In the genomic region with DNA sequence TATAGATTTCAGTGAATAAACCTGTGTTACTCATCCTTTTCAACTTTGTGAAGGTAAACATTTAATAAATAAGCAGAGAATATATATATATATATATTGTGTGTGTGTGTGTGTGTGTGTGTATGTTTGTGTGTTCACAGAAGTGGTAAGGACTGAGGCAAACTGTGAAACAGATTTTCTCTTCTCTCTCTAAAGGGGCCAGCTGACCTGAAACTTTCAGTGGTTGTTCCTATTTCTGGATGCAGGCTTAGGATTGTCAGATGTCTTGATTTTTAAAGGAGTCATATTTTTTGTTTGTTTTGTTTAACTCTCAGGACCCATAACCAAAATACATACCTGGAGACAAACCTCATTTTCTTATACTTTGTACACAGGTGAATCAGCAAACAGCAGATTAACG, we compare ENCODE assay signal across 23 cellular contexts.
"Had no signal": no experiment of that assay in that cellular context is flagged by ENCODE, and none has a peak within 500 bp of the region (broad histone marks: within the 10 kb centered on the region; RNA-seq: fewer than 3 reads in every experiment).

No MANE protein-coding gene starts in this region.

- H3K36me3 Mint-ChIP-seq: brain; natural killer cell treated with Interleukin-12 subunit alpha and Interleukin-12 subunit beta and Interleukin-15 and Interleukin-18, amount 100 ng/mL, for 72 hours had no signal

- H3K79me2 ChIP-seq: parathyroid adenoma had no signal

- H3K27ac Mint-ChIP-seq: activated CD4-positive, alpha-beta T cell treated with anti-CD3 and anti-CD28 coated beads, Interleukin-2, amount 10 ng/mL, durations not matched to agents 24 days and 14 days; activated CD8-positive, alpha-beta T cell treated with anti-CD3 and anti-CD28 coated beads for 36 hours; activated naive CD4-positive, alpha-beta T cell treated with anti-CD3 and anti-CD28 coated beads for 36 hours; activated T-cell treated with anti-CD3 and anti-CD28 coated beads, Interleukin-2, amount 50 U/mL, for 24 hours; brain; natural killer cell treated with Interleukin-12 subunit alpha and Interleukin-12 subunit beta and Interleukin-15 and Interleukin-18, amount 100 ng/mL, for 72 hours; stimulated activated naive CD8-positive, alpha-beta T cell treated with anti-CD3 and anti-CD28 coated beads, Interleukin-15, amount 100 ng/mL, for 72 hours had no signal

- ATAC-seq: activated CD8-positive, alpha-beta T cell treated with anti-CD3 and anti-CD28 coated beads for 36 hours; lower lobe of right lung; natural killer cell treated with Interleukin-12 subunit alpha and Interleukin-12 subunit beta and Interleukin-15 and Interleukin-18, amount 100 ng/mL, for 72 hours; right lobe of liver; stimulated activated naive CD8-positive, alpha-beta T cell treated with anti-CD3 and anti-CD28 coated beads, Interleukin-15, amount 100 ng/mL, for 72 hours had no signal

- H3K4me1 Mint-ChIP-seq: activated CD4-positive, alpha-beta T cell treated with anti-CD3 and anti-CD28 coated beads, Interleukin-2, amount 10 ng/mL, durations not matched to agents 24 days and 14 days; brain; stimulated activated naive CD8-positive, alpha-beta T cell treated with anti-CD3 and anti-CD28 coated beads, Interleukin-15, amount 100 ng/mL, for 72 hours had no signal

- H3K9me3 Mint-ChIP-seq: activated CD4-positive, alpha-beta T cell treated with anti-CD3 and anti-CD28 coated beads, Interleukin-2, amount 10 ng/mL, durations not matched to agents 24 days and 14 days; activated CD8-positive, alpha-beta T cell treated with anti-CD3 and anti-CD28 coated beads for 36 hours; activated naive CD4-positive, alpha-beta T cell treated with anti-CD3 and anti-CD28 coated beads for 36 hours; activated T-cell treated with anti-CD3 and anti-CD28 coated beads, Interleukin-2, amount 50 U/mL, for 24 hours; brain; natural killer cell treated with Interleukin-12 subunit alpha and Interleukin-12 subunit beta and Interleukin-15 and Interleukin-18, amount 100 ng/mL, for 72 hours; stimulated activated naive CD8-positive, alpha-beta T cell treated with anti-CD3 and anti-CD28 coated beads, Interleukin-15, amount 100 ng/mL, for 72 hours had no signal

- H3K27me3 ChIP-seq: dorsolateral prefrontal cortex, right lobe of liver, suprapubic skin, transverse colon, uterus had no signal

- H3K4me1 ChIP-seq: lower lobe of right lung, parathyroid adenoma, right lobe of liver, suprapubic skin, transverse colon, uterus had no signal

- H3K4me3 ChIP-seq: dorsolateral prefrontal cortex, lower lobe of right lung, right lobe of liver, suprapubic skin, transverse colon, uterus had no signal

- H3K9me3 ChIP-seq: lower lobe of right lung, right lobe of liver, suprapubic skin, transverse colon, uterus had no signal

- H3K9ac ChIP-seq: parathyroid adenoma had no signal

- H3K27me3 Mint-ChIP-seq: activated CD4-positive, alpha-beta T cell treated with anti-CD3 and anti-CD28 coated beads, Interleukin-2, amount 10 ng/mL, durations not matched to agents 24 days and 14 days; activated CD8-positive, alpha-beta T cell treated with anti-CD3 and anti-CD28 coated beads for 36 hours; activated T-cell treated with anti-CD3 and anti-CD28 coated beads, Interleukin-2, amount 50 U/mL, for 24 hours; brain; natural killer cell treated with Interleukin-12 subunit alpha and Interleukin-12 subunit beta and Interleukin-15 and Interleukin-18, amount 100 ng/mL, for 72 hours; stimulated activated naive CD8-positive, alpha-beta T cell treated with anti-CD3 and anti-CD28 coated beads, Interleukin-15, amount 100 ng/mL, for 72 hours had no signal

- H3K36me3 ChIP-seq: lower lobe of right lung, right lobe of liver, suprapubic skin, transverse colon, uterus had no signal

- H3K4me3 Mint-ChIP-seq: activated CD4-positive, alpha-beta T cell treated with anti-CD3 and anti-CD28 coated beads, Interleukin-2, amount 10 ng/mL, durations not matched to agents 24 days and 14 days; activated CD8-positive, alpha-beta T cell treated with anti-CD3 and anti-CD28 coated beads for 36 hours; activated naive CD4-positive, alpha-beta T cell treated with anti-CD3 and anti-CD28 coated beads for 36 hours; activated T-cell treated with anti-CD3 and anti-CD28 coated beads, Interleukin-2, amount 50 U/mL, for 24 hours; brain; natural killer cell treated with Interleukin-12 subunit alpha and Interleukin-12 subunit beta and Interleukin-15 and Interleukin-18, amount 100 ng/mL, for 72 hours; stimulated activated naive CD8-positive, alpha-beta T cell treated with anti-CD3 and anti-CD28 coated beads, Interleukin-15, amount 100 ng/mL, for 72 hours had no signal

- H2AFZ ChIP-seq: parathyroid adenoma had no signal

- H3K27ac ChIP-seq: dorsolateral prefrontal cortex, epithelial cell of prostate, lower lobe of right lung, parathyroid adenoma, right lobe of liver, suprapubic skin, transverse colon, uterus had no signal

- DNase-seq: activated CD4-positive, alpha-beta T cell treated with anti-CD3 and anti-CD28 coated beads, Interleukin-2, amount 10 ng/mL, durations not matched to agents 24 days and 14 days; activated CD4-positive, CD25-positive, alpha-beta regulatory T cell; activated CD8-positive, alpha-beta T cell treated with anti-CD3 and anti-CD28 coated beads for 36 hours; activated naive CD4-positive, alpha-beta T cell treated with anti-CD3 and anti-CD28 coated beads for 36 hours; activated T-cell treated with anti-CD3 and anti-CD28 coated beads, Interleukin-2, amount 50 U/mL, for 24 hours; caudate nucleus; dorsolateral prefrontal cortex; foreskin fibroblast; hypothalamus; islet precursor cell; lower lobe of right lung; right lobe of liver; small intestine; stimulated activated CD4-positive, alpha-beta T cell treated with anti-CD3 and anti-CD28 coated beads, Interleukin-15, amount 100 ng/mL, for 24 hours; stimulated activated CD4-positive, alpha-beta T cell treated with anti-CD3 and anti-CD28 coated beads, Interleukin-2, amount 100 ng/mL, for 48 hours; stimulated activated naive CD8-positive, alpha-beta T cell treated with anti-CD3 and anti-CD28 coated beads, Interleukin-15, amount 100 ng/mL, for 72 hours; transverse colon; uterus had no signal
